In genomic region chrX:14529288-14529989, GRCh38 we compare ENCODE assay signal across 10 cellular contexts. TPM values are rescaled to one million over a fixed set of nuclear protein-coding genes. Genes with fewer than 3 reads are reported as not detected.
DNase-seq lines count a peak whose midpoint lies in the region; ATAC-seq and TF ChIP-seq lines count a peak whose summit lies in the region.
"Had no signal": no experiment of that assay in that cellular context is flagged by ENCODE, and none has a peak within 500 bp of the region (broad histone marks: within the 10 kb centered on the region; RNA-seq: fewer than 3 reads in every experiment).

Gene GLRA2 (plus strand): TSS chrX:14529536. CDS start chrX:14530058, 522 bp downstream.

- no peaks in the 10 kb centered on the region for H3K36me3 Mint-ChIP-seq in glutamatergic neuron (ENCODE audit: unreplicated experiment)
- H3K36me3 Mint-ChIP-seq in stimulated activated naive B cell treated with anti-CD40 and anti-IgM and Interleukin-4, amounts not matched to agents 10 μg/mL and 1 μg/mL and 100 μg/mL, for 72 hours: no peaks in the 10 kb centered on the region
- H3K36me3 Mint-ChIP-seq: CD4-positive, CD25-positive, alpha-beta regulatory T cell had no signal

- no peaks in the 10 kb centered on the region for H3K27me3 Mint-ChIP-seq in glutamatergic neuron (ENCODE audit: unreplicated experiment)
- peaks cover 6 to 7% of the 10 kb centered on the region in 2 donors for H3K27me3 Mint-ChIP-seq in stimulated activated naive B cell treated with anti-CD40 and anti-IgM and Interleukin-4, amounts not matched to agents 10 μg/mL and 1 μg/mL and 100 μg/mL, for 72 hours

- no peaks in the 10 kb centered on the region for H3K9me3 ChIP-seq in SJCRH30 (replicated peaks)

- no peaks in the 10 kb centered on the region for H3K4me1 Mint-ChIP-seq in glutamatergic neuron (ENCODE audit: low read depth, unreplicated experiment)
- H3K4me1 Mint-ChIP-seq in stimulated activated naive B cell treated with anti-CD40 and anti-IgM and Interleukin-4, amounts not matched to agents 10 μg/mL and 1 μg/mL and 100 μg/mL, for 72 hours: peaks cover 3 to 5% of the 10 kb centered on the region in 2 donors

- H3K27ac Mint-ChIP-seq in glutamatergic neuron (ENCODE audit: unreplicated experiment): peak within 1 kb of the TSS; percentile 73
- H3K27ac Mint-ChIP-seq in stimulated activated naive B cell treated with anti-CD40 and anti-IgM and Interleukin-4, amounts not matched to agents 10 μg/mL and 1 μg/mL and 100 μg/mL, for 72 hours: peak within 1 kb of the TSS; percentile 16
- H3K27ac Mint-ChIP-seq: CD4-positive, CD25-positive, alpha-beta regulatory T cell had no signal

- peak; percentile 2 for DNase-seq in activated CD4-positive, alpha-beta T cell treated with anti-CD3 and anti-CD28 coated beads for 48 hours
- DNase-seq in activated CD4-positive, alpha-beta T cell treated with anti-CD3 and anti-CD28 coated beads for 4 hours: no peak
- DNase-seq in SJCRH30: peak; percentile 35 to 67
- peak; percentile 22 for DNase-seq in glutamatergic neuron
- DNase-seq in stimulated activated naive B cell treated with anti-CD40 and anti-IgM and Interleukin-4, amounts not matched to agents 10 μg/mL and 1 μg/mL and 100 μg/mL, for 72 hours: no peak
- DNase-seq in activated gamma-delta T cell treated with Interleukin-2 at 50 U/mL for 16 hours: no peak

- no peak for ATAC-seq in stimulated activated naive B cell treated with anti-CD40 and anti-IgM and Interleukin-4, amounts not matched to agents 10 μg/mL and 1 μg/mL and 100 μg/mL, for 72 hours (replicated peaks)
- ATAC-seq in HG03108 (IDR thresholded peaks at IDR 0.05; ENCODE audit: unreplicated experiment) (no peak), GM18867 (IDR thresholded peaks at IDR 0.05; ENCODE audit: unreplicated experiment) (no peak)

- no peaks in the 10 kb centered on the region for H3K4me1 ChIP-seq in SJCRH30

- TF ChIP-seq CTCF in glutamatergic neuron (IDR thresholded peaks at IDR 0.05; ENCODE audit: partially characterized antibody, unreplicated experiment): no peak

- H3K27me3 ChIP-seq in SJCRH30: no peaks in the 10 kb centered on the region

- no peak within 1 kb of the TSS for H3K27ac ChIP-seq in SJCRH30

- no peak within 1 kb of the TSS for H3K4me3 ChIP-seq in SJCRH30

- no peaks in the 10 kb centered on the region for H3K9me3 Mint-ChIP-seq in glutamatergic neuron (ENCODE audit: unreplicated experiment)
- H3K9me3 Mint-ChIP-seq in stimulated activated naive B cell treated with anti-CD40 and anti-IgM and Interleukin-4, amounts not matched to agents 10 μg/mL and 1 μg/mL and 100 μg/mL, for 72 hours: no peaks in the 10 kb centered on the region

- no peaks in the 10 kb centered on the region for H3K36me3 ChIP-seq in SJCRH30

- H3K4me3 Mint-ChIP-seq in glutamatergic neuron (ENCODE audit: unreplicated experiment): peak within 1 kb of the TSS; percentile 94
- peak within 1 kb of the TSS in 1 of 2 donors; percentile 33 for H3K4me3 Mint-ChIP-seq in stimulated activated naive B cell treated with anti-CD40 and anti-IgM and Interleukin-4, amounts not matched to agents 10 μg/mL and 1 μg/mL and 100 μg/mL, for 72 hours
- H3K4me3 Mint-ChIP-seq: CD4-positive, CD25-positive, alpha-beta regulatory T cell had no signal

RNA-seq across cellular contexts. Expression of gene GLRA2, which starts in this region (rescaled TPM):
- not detected in 2 replicates for total RNA-seq in SJCRH30 (2014; rRNA removed; shearing (Covaris generic))
- total RNA-seq in glutamatergic neuron (ENCODE audit: unreplicated experiment): 1.9 TPM
- total RNA-seq: CD4-positive, CD25-positive, alpha-beta regulatory T cell; pulmonary artery endothelial cell had no signal

Comparison
In these comparisons a context has a peak if more than half of its experiments do, and no peak if none do; other contexts are left out.
1. DNase-seq: peak in activated CD4-positive, alpha-beta T cell treated with anti-CD3 and anti-CD28 coated beads for 48 hours (single experiment) and glutamatergic neuron (single experiment); none in activated CD4-positive, alpha-beta T cell treated with anti-CD3 and anti-CD28 coated beads for 4 hours (0 of 2), stimulated activated naive B cell treated with anti-CD40 and anti-IgM and Interleukin-4, amounts not matched to agents 10 μg/mL and 1 μg/mL and 100 μg/mL, for 72 hours (single experiment) and activated gamma-delta T cell treated with Interleukin-2 at 50 U/mL for 16 hours (single experiment).
2. Peak in DNase-seq in SJCRH30; RNA of the gene not detected or under 1 TPM.